ENCODE assay signal across 8 cellular contexts in genomic region chr19:9818734-9819589, GRCh38. TPM values are rescaled to one million over a fixed set of nuclear protein-coding genes. Genes with fewer than 3 reads are reported as not detected.
DNase-seq lines count a peak whose midpoint lies in the region; ATAC-seq and FAIRE-seq lines count a peak whose summit lies in the region.

TSS of gene FBXL12 (minus strand) at chr19:9819079. CDS start at chr19:9818813, 266 bp downstream.

- DNase-seq in DMS53 treated with DMSO at 0.1 percent for 48 hours (lab: John Stamatoyannopoulos, UW; ENCODE audit: unreplicated experiment): peak; percentile 87
- peak; percentile 98 for DNase-seq in RCC 7860 (ENCODE audit: low spot score)
- peak; percentile 100 for DNase-seq in activated T-cell treated with anti-CD3 and anti-CD28 coated beads, Interleukin-2, amount 50 U/mL, for 72 hours
- peak; percentile 100 for DNase-seq in stimulated activated CD8-positive, alpha-beta memory T cell treated with anti-CD3 and anti-CD28 coated beads, Interleukin-7, amount 100 ng/mL, for 4 hours (ENCODE audit: low read depth in 2 of 2)

- H3K27ac ChIP-seq in KOPT-K1 (ENCODE audit: low read depth, low read length, poor library complexity, severe bottlenecking): peak within 1 kb of the TSS; percentile 86
- H3K27ac ChIP-seq in muscle layer of duodenum (ENCODE audit: low read length): peak within 1 kb of the TSS; percentile 88

- FAIRE-seq in RCC 7860 (lab: Jason Lieb, UNC): peak; percentile 88

- no peaks in the 10 kb centered on the region for H3K27me3 ChIP-seq in muscle layer of duodenum (ENCODE audit: low read depth, low read length)

- H3K27ac Mint-ChIP-seq in activated T-cell treated with anti-CD3 and anti-CD28 coated beads, Interleukin-2, amount 50 U/mL, for 72 hours: peak within 1 kb of the TSS; percentile 75

- H3K9me3 Mint-ChIP-seq in activated T-cell treated with anti-CD3 and anti-CD28 coated beads, Interleukin-2, amount 50 U/mL, for 72 hours: peaks cover 0 to 3% of the 10 kb centered on the region in 2 donors

- H3K4me1 Mint-ChIP-seq in activated T-cell treated with anti-CD3 and anti-CD28 coated beads, Interleukin-2, amount 50 U/mL, for 72 hours (ENCODE audit: low read depth): peaks cover 27% of the 10 kb centered on the region

- peak within 1 kb of the TSS; percentile 86 to 91 for H3K4me3 ChIP-seq in muscle layer of duodenum (ENCODE audit: low read depth in 1 of 2, low read length in 2 of 2)

- H3K4me1 ChIP-seq in muscle layer of duodenum (ENCODE audit: control insufficient read depth in 1 of 2, insufficient read depth in 2 of 2, low read length in 2 of 2): peaks cover 0 to 22% of the 10 kb centered on the region in 2 donors

- peak within 1 kb of the TSS; percentile 91 to 93 for H3K4me3 Mint-ChIP-seq in activated T-cell treated with anti-CD3 and anti-CD28 coated beads, Interleukin-2, amount 50 U/mL, for 72 hours

- H3K9me3 ChIP-seq in KOPT-K1 (ENCODE audit: insufficient read depth, low read length, poor library complexity, severe bottlenecking) (peaks cover 22% of the 10 kb centered on the region), muscle layer of duodenum (ENCODE audit: control insufficient read depth in 1 of 2, low read length in 2 of 2) (no peaks in the 10 kb centered on the region)

- peak; percentile 86 for ATAC-seq in GM21737 (IDR thresholded peaks at IDR 0.05; ENCODE audit: unreplicated experiment)
- ATAC-seq in activated T-cell treated with anti-CD3 and anti-CD28 coated beads, Interleukin-2, amount 50 U/mL, for 72 hours (replicated peaks in 1 of 2): peak; percentile 90
- ATAC-seq in esophagus mucosa: peak; percentile 96

- H3K36me3 Mint-ChIP-seq in activated T-cell treated with anti-CD3 and anti-CD28 coated beads, Interleukin-2, amount 50 U/mL, for 72 hours (ENCODE audit: insufficient read depth in 2 of 2): peaks cover 9 to 12% of the 10 kb centered on the region in 2 donors

- H3K36me3 ChIP-seq in KOPT-K1 (ENCODE audit: insufficient read depth, low read length) (peaks cover 23% of the 10 kb centered on the region), muscle layer of duodenum (ENCODE audit: control insufficient read depth in 1 of 2, insufficient read depth in 2 of 2, low read length in 2 of 2) (peaks cover 0 to 11% of the 10 kb centered on the region in 2 donors)

- no peaks in the 10 kb centered on the region for H3K27me3 Mint-ChIP-seq in activated T-cell treated with anti-CD3 and anti-CD28 coated beads, Interleukin-2, amount 50 U/mL, for 72 hours (ENCODE audit: low read depth)

RNA-seq across cellular contexts. Expression of gene FBXL12, which starts in this region (rescaled TPM):
- total RNA-seq in activated T-cell treated with anti-CD3 and anti-CD28 coated beads, Interleukin-2, amount 50 U/mL, for 72 hours: 10 to 100 TPM; 34.1 to 36.9 TPM
- total RNA-seq in esophagus mucosa: 13.2 TPM

Comparison
In these comparisons a context has a peak if more than half of its experiments do, and no peak if none do; other contexts are left out.
1. Peak in every context shown above with its lines: DNase-seq, ATAC-seq, H3K4me3 ChIP-seq and H3K27ac ChIP-seq.